ENCODE assay signal across 8 cellular contexts in the genomic region with DNA sequence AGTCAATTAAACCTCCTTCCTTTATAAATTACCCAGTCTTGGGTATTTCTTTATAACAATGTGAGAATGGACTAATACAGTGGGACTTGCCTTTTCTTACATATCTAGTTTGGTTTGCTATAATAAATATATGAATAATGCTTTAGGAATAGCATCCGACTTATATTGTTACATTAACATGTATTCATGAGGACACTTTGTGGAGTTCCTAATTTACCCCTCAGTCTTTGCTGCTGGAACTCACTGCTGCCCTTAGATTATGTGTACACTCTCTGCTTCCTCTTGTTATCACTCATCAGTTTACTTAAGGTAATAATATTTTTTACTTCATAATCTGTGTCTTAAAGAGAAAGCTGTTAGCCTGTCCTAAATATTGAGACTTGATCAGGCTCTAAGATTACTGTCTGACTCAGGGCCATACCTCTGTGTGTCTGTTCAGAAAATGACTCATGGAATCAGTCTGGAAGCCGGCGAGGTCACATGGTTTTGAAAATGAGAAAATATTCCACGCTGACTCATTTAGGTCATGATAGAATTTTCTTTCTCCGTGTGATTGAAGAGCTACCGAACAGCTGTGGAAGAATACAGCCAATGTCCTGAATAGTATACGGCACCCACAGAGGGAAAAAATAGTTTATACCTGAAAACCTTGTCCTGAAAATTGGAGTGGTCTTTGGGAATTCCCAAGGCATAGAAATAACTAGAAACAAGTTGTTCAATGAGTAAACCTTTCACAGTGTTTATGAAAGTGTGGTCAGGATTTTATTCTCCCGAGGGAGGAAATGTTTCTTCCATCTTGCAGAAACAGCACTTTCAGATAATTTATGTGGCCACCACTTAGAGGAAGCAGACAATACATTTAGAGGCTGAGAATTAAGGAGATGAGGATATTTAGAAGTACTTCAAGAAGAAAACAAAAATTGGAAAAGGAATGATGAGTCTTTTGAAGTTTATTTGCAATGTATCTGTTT.
DNase-seq lines count a peak whose midpoint lies in the region; ATAC-seq, FAIRE-seq and TF ChIP-seq lines count a peak whose summit lies in the region.

No MANE protein-coding gene starts in this region.

- CTCF ChIA-PET in GM12878 (lab: Yijun Ruan, JAX): no interaction called here

- H3K27ac ChIP-seq in GM12878 (ENCODE audit: control insufficient read depth, insufficient read depth) (no peak overlapping the region), subcutaneous abdominal adipose tissue (ENCODE audit: low read depth, low read length) (peak overlapping the region; percentile 95), WERI-Rb-1 (no peak overlapping the region)

- H4K20me1 ChIP-seq in Loucy (ENCODE audit: insufficient read depth, low read length, poor library complexity, severe bottlenecking): no peaks in the 10 kb centered on the region
- no peaks in the 10 kb centered on the region for H4K20me1 ChIP-seq in GM12878 (ENCODE audit: control insufficient read depth, insufficient read depth)

- no peaks in the 10 kb centered on the region for H3K9me2 ChIP-seq in Loucy (replicated peaks; ENCODE audit: low read depth, low read length)

- RAD21 ChIA-PET in GM12878 (lab: Charles Lee; ENCODE audit: unreplicated experiment): no interaction called here

- H3F3A ChIP-seq in Loucy (ENCODE audit: low read depth): no peaks in the 10 kb centered on the region; the same call in 1 of the 2 replicates

- TF ChIP-seq RAD21 in GM12878 (IDR thresholded peaks at IDR 0.05; ENCODE audit: insufficient read depth, low read depth, low read length): no peak

- FAIRE-seq in GM12878 (lab: Jason Lieb, UNC): no peak

- ATAC-seq in GM21825 (IDR thresholded peaks at IDR 0.05; ENCODE audit: unreplicated experiment): peak; percentile 88
- peak; percentile 72 for ATAC-seq in GM12878
- peak; percentile 23 for ATAC-seq in left lobe of liver

- H3K27me3 ChIP-seq in Loucy (ENCODE audit: insufficient read depth, low read length, poor library complexity, severe bottlenecking) (no peaks in the 10 kb centered on the region), GM12878 (replicated peaks in 1 of 2; ENCODE audit: control insufficient read depth in 2 of 2, insufficient read depth in 2 of 2, low read length in 1 of 2) (no peaks in the 10 kb centered on the region; a peak in 1 of 4 replicates), subcutaneous abdominal adipose tissue (ENCODE audit: control insufficient read depth in 5 of 5, insufficient read depth in 4 of 5, low read length in 5 of 5) (no peaks in the 10 kb centered on the region), WERI-Rb-1 (ENCODE audit: insufficient read depth, low read depth, severe bottlenecking) (no peaks in the 10 kb centered on the region)

- TF ChIP-seq CTCF in Loucy (conservative IDR thresholded peaks at IDR 0.05; ENCODE audit: low read length): no peak
- TF ChIP-seq CTCF in GM12878 (IDR thresholded peaks at IDR 0.05 in 2 of 3, conservative IDR thresholded peaks at IDR 0.05 in 1 of 3; ENCODE audit: control insufficient read depth in 2 of 3, extremely low read depth in 1 of 3, insufficient read depth in 1 of 3, low read depth in 3 of 3, low read length in 3 of 3): no peak
- no peak for TF ChIP-seq CTCF in WERI-Rb-1 (IDR thresholded peaks at IDR 0.05; ENCODE audit: low read depth, low read length)

- H3K4me2 ChIP-seq in Loucy (ENCODE audit: low read depth, low read length, poor library complexity, severe bottlenecking) (peak overlapping the region; percentile 47), GM12878 (ENCODE audit: control insufficient read depth, insufficient read depth) (no peak overlapping the region)

- TF ChIP-seq POLR2A in GM12878 (IDR thresholded peaks at IDR 0.05; ENCODE audit: low read depth, low read length): no peak

- BruUV-seq in GM12878 (replicated peaks; lab: Mats Ljungman, UMichigan): no TSS peak

- in situ Hi-C loops in GM12878 (cut with MboI): no loop called here

- no peaks in the 10 kb centered on the region for H3K9me3 ChIP-seq in Loucy (ENCODE audit: insufficient read depth, low read depth, low read length)
- H3K9me3 ChIP-seq in GM12878 (replicated peaks; ENCODE audit: control insufficient read depth, insufficient read depth, low read length): no peaks in the 10 kb centered on the region
- no peaks in the 10 kb centered on the region for H3K9me3 ChIP-seq in subcutaneous abdominal adipose tissue (ENCODE audit: control insufficient read depth in 5 of 5, low read length in 5 of 5)
- no peaks in the 10 kb centered on the region for H3K9me3 ChIP-seq in WERI-Rb-1 (ENCODE audit: severe bottlenecking)

- H3K36me3 ChIP-seq in Loucy (ENCODE audit: insufficient read depth, low read length) (no peaks in the 10 kb centered on the region), GM12878 (ENCODE audit: control insufficient read depth in 2 of 2, insufficient read depth in 2 of 2, low read length in 1 of 2) (no peaks in the 10 kb centered on the region), subcutaneous abdominal adipose tissue (ENCODE audit: control insufficient read depth in 5 of 5, insufficient read depth in 5 of 5, low read length in 5 of 5) (no peaks in the 10 kb centered on the region), WERI-Rb-1 (no peaks in the 10 kb centered on the region)

- POLR2A ChIA-PET in GM12878 (lab: Charles Lee): no interaction called here

- peaks cover 36% of the 10 kb centered on the region for H3K4me1 ChIP-seq in Loucy (ENCODE audit: insufficient read depth, low read length, poor library complexity, severe bottlenecking)
- no peaks in the 10 kb centered on the region for H3K4me1 ChIP-seq in GM12878 (ENCODE audit: control insufficient read depth, insufficient read depth, low read length)
- peaks cover 3 to 7% (median 5%) of the 10 kb centered on the region in 5 donors for H3K4me1 ChIP-seq in subcutaneous abdominal adipose tissue (ENCODE audit: control insufficient read depth in 5 of 5, insufficient read depth in 5 of 5, low read length in 5 of 5)

- H3K79me2 ChIP-seq in Loucy (ENCODE audit: insufficient read depth, low read length) (no peaks in the 10 kb centered on the region), GM12878 (ENCODE audit: control insufficient read depth, insufficient read depth, low read length) (no peaks in the 10 kb centered on the region)

- H3K4me3 ChIP-seq in Loucy (ENCODE audit: low read length, poor library complexity, severe bottlenecking) (peak overlapping the region; percentile 6), GM12878 (no peak overlapping the region), subcutaneous abdominal adipose tissue (ENCODE audit: low read depth in 1 of 5, low read length in 5 of 5) (peak overlapping the region in 4 of 5 donors; percentile 10 to 61 (median 42)), WERI-Rb-1 (ENCODE audit: low read depth, low read length) (no peak overlapping the region)

- intact Hi-C loops in GM12878 (cut with micrococcal nuclease; ENCODE audit: unreplicated experiment): no loop called here

- SMC1A ChIA-PET in GM12878 (lab: Charles Lee; ENCODE audit: uncharacterized antibody, unreplicated experiment): no interaction called here

- H2AFZ ChIP-seq in Loucy (ENCODE audit: low read length) (no peak overlapping the region), GM12878 (ENCODE audit: control insufficient read depth, low read depth, low read length) (no peak overlapping the region)

- peak; percentile 81 for DNase-seq in GM04504 (ENCODE audit: low read depth)
- DNase-seq in GM12878 (ENCODE audit: low read depth, low spot score): no peak
- no peak for DNase-seq in left lobe of liver (ENCODE audit: low spot score)
- no peak for DNase-seq in WERI-Rb-1
- no peak for DNase-seq in GDM1 (lab: John Stamatoyannopoulos, UW)

- no peak overlapping the region for H3K9ac ChIP-seq in Loucy (ENCODE audit: low read depth, low read length, poor library complexity, severe bottlenecking)
- no peak overlapping the region for H3K9ac ChIP-seq in GM12878 (ENCODE audit: control insufficient read depth, insufficient read depth, low read length)
- H3K9ac ChIP-seq in subcutaneous abdominal adipose tissue (ENCODE audit: low read length in 5 of 5): peak overlapping the region in 4 of 5 donors; percentile 24 to 94 (median 64)

- WGBS in GM12878 (ENCODE audit: insufficient coverage, insufficient replicate concordance, low lambda C conversion rate, missing lambda C conversion rate): 11% methylated on average over 8 of the region's 8 CpGs

- TF ChIP-seq EP300 in GM12878 (IDR thresholded peaks at IDR 0.05; ENCODE audit: borderline replicate concordance in 1 of 2, control insufficient read depth in 1 of 2, low read depth in 2 of 2, low read length in 2 of 2): no peak

TF ChIP-seq in GM12878, 131 proteins besides CTCF, POLR2A, EP300 and RAD21 (continues in another document):
- no peak for TF ChIP-seq NFXL1 (IDR thresholded peaks at IDR 0.05; ENCODE audit: borderline replicate concordance)
- TF ChIP-seq IKZF2 (IDR thresholded peaks at IDR 0.05): peak in 1 of 2 experiments; percentile 38; a peak in 1 of 4 replicates
- TF ChIP-seq CBX5 (IDR thresholded peaks at IDR 0.05; ENCODE audit: low read depth): no peak
- no peak for TF ChIP-seq RCOR1 (conservative IDR thresholded peaks at IDR 0.05; ENCODE audit: low read depth, low read length)
- no peak for TF ChIP-seq NR2C2 (IDR thresholded peaks at IDR 0.05; ENCODE audit: borderline replicate concordance, control insufficient read depth, insufficient read length, low read depth)
- TF ChIP-seq KAT2A (conservative IDR thresholded peaks at IDR 0.05; ENCODE audit: control insufficient read depth, low read depth, low read length): no peak

Comparison
In these comparisons a context has a peak if more than half of its experiments do, and no peak if none do; other contexts are left out.
1. ATAC-seq: peak in every context shown above with its lines; median percentile 88 in GM21825; 72 in GM12878; 23 in left lobe of liver.
2. H3K4me3 ChIP-seq: peak in Loucy (single experiment) and subcutaneous abdominal adipose tissue (4 of 5); none in GM12878 (single experiment) and WERI-Rb-1 (single experiment).
3. H3K9ac ChIP-seq: peak in subcutaneous abdominal adipose tissue (4 of 5); none in Loucy (single experiment) and GM12878 (single experiment).